17 cellular contexts compared by ENCODE assay signal in genomic region chr3:123767020-123767394, GRCh38.
DNase-seq lines count a peak whose midpoint lies in the region; ATAC-seq and TF ChIP-seq lines count a peak whose summit lies in the region.
"Had no signal": no experiment of that assay in that cellular context is flagged by ENCODE, and none has a peak within 500 bp of the region (broad histone marks: within the 10 kb centered on the region; RNA-seq: fewer than 3 reads in every experiment).

No MANE protein-coding gene starts in this region.

- H3K36me3 ChIP-seq in BLaER1 (peaks cover 14% of the 10 kb centered on the region), SJSA1 (no peaks in the 10 kb centered on the region), iPS-20b (ENCODE audit: insufficient read depth, low read depth, low read length) (no peaks in the 10 kb centered on the region), prostate gland (no peaks in the 10 kb centered on the region)

- H3K4me3 ChIP-seq in BLaER1 (no peak overlapping the region), SJSA1 (no peak overlapping the region), iPS-20b (ENCODE audit: low read length) (no peak overlapping the region; the same call in 1 of the 2 replicates), prostate gland (no peak overlapping the region)

- no peak overlapping the region for H3K9ac ChIP-seq in BLaER1
- peak overlapping the region; percentile 39; the same call in 1 of the 2 replicates for H3K9ac ChIP-seq in iPS-20b (ENCODE audit: low read depth, low read length)

- H3K27ac ChIP-seq in BLaER1 (peak overlapping the region; percentile 42; the same call in 1 of the 2 replicates), SJSA1 (peak overlapping the region; percentile 72), iPS-20b (ENCODE audit: low read length) (no peak overlapping the region), prostate gland (peak overlapping the region; percentile 65 to 66)

- no peak for ATAC-seq in GM19463 (IDR thresholded peaks at IDR 0.05; ENCODE audit: unreplicated experiment)

- H3K27me3 ChIP-seq in BLaER1, result no peaks in the 10 kb centered on the region
- no peaks in the 10 kb centered on the region for H3K27me3 ChIP-seq in SJSA1 (replicated peaks)
- no peaks in the 10 kb centered on the region for H3K27me3 ChIP-seq in iPS-20b (ENCODE audit: insufficient read depth, low read length)
- H3K27me3 ChIP-seq in prostate gland (replicated peaks; ENCODE audit: insufficient read depth), result no peaks in the 10 kb centered on the region

- intact Hi-C loops in prostate gland (cut with DNase I), result no loop called here

- peaks cover 22% of the 10 kb centered on the region for H4K20me1 ChIP-seq in BLaER1

- DNase-seq in SJSA1 (ENCODE audit: low read depth in 1 of 2, low spot score in 2 of 2) (peak; percentile 74 to 76), prostate gland (ENCODE audit: low spot score) (no peak), HCEC 1CT (no peak), NCI-H774 (lab: John Stamatoyannopoulos, UW) (no peak), inferior parietal cortex (ENCODE audit: extremely low spot score) (no peak)
- DNase-seq: 8988T, DND-41, GDM1, Kasumi-1, MM.1S, NCI-H1105 treated with DMSO at 0.1 percent for 48 hours, NCI-H187, NCI-H526 treated with DMSO at 0.1 percent for 48 hours, SHP77 treated with DMSO at 0.1 percent for 48 hours had no signal

- H3K4me1 ChIP-seq in BLaER1, result peaks cover 56% of the 10 kb centered on the region
- H3K4me1 ChIP-seq in SJSA1 (replicated peaks), result peaks cover 32% of the 10 kb centered on the region
- H3K4me1 ChIP-seq in iPS-20b (ENCODE audit: insufficient read depth, low read length), result peaks cover 4% of the 10 kb centered on the region
- H3K4me1 ChIP-seq in prostate gland (replicated peaks), result peaks cover 8% of the 10 kb centered on the region

- peak overlapping the region; percentile 70 for H3K4me2 ChIP-seq in BLaER1

- TF ChIP-seq POLR2A in prostate gland (IDR thresholded peaks at IDR 0.05), result no peak

- H3K9me3 ChIP-seq in BLaER1 (0 out of 2 replicates have a peak, but pooled peaks cover 7% of the 10 kb centered on the region), SJSA1 (replicated peaks) (no peaks in the 10 kb centered on the region), iPS-20b (ENCODE audit: insufficient read depth, low read depth, low read length) (no peaks in the 10 kb centered on the region), prostate gland (no peaks in the 10 kb centered on the region)

- TF ChIP-seq CTCF in prostate gland (IDR thresholded peaks at IDR 0.05), result no peak

- WGBS in prostate gland, result 87% methylated on average over 8 of the region's 8 CpGs

Comparison
In these comparisons a context has a peak if more than half of its experiments do, and no peak if none do; other contexts are left out.
1. DNase-seq: peak in SJSA1 (2 of 2); none in prostate gland (single experiment), HCEC 1CT (single experiment), NCI-H774 (single experiment) and inferior parietal cortex (single experiment).